38 cellular contexts compared by ENCODE assay signal in genomic region chr7:20754001-20754400, GRCh38. TPM values are rescaled to one million over a fixed set of nuclear protein-coding genes. Genes with fewer than 3 reads are reported as not detected.
"Had no signal": no experiment of that assay in that cellular context is flagged by ENCODE, and none has a peak within 500 bp of the region (broad histone marks: within the 10 kb centered on the region; RNA-seq: fewer than 3 reads in every experiment).

No MANE protein-coding gene starts in this region.

- H3K9me3 ChIP-seq: adrenal gland, ascending aorta, body of pancreas, breast epithelium had no signal

- ATAC-seq: activated naive CD4-positive, alpha-beta T cell treated with anti-CD3 and anti-CD28 coated beads, Interleukin-2, amount 50 U/mL, for 72 hours; activated naive CD8-positive, alpha-beta T cell treated with anti-CD3 and anti-CD28 coated beads, Interleukin-2, amount 50 U/mL, for 24 hours; activated T-cell treated with anti-CD3 and anti-CD28 coated beads, Interleukin-2, amount 50 U/mL, for 4 hours; activated T-cell treated with anti-CD3 and anti-CD28 coated beads, Interleukin-2, amount 50 U/mL, for 72 hours; activated T-helper 17 cell treated with anti-CD3 and anti-CD28 coated beads, Interleukin-2, amount 50 U/mL, for 72 hours; body of pancreas had no signal

- DNase-seq: activated effector memory CD4-positive, alpha-beta T cell treated with anti-CD3 and anti-CD28 coated beads, Interleukin-2, amount 50 U/mL, for 16 hours; activated effector memory CD4-positive, alpha-beta T cell treated with Interleukin-2 at 50 U/mL for 16 hours; activated gamma-delta T cell; activated gamma-delta T cell treated with Interleukin-2 at 50 U/mL for 16 hours; activated naive CD4-positive, alpha-beta T cell; activated naive CD4-positive, alpha-beta T cell treated with anti-CD3 and anti-CD28 coated beads for 36 hours; activated naive CD4-positive, alpha-beta T cell treated with anti-CD3 and anti-CD28 coated beads, Interleukin-2, amount 10 ng/mL, durations not matched to agents 7 days and 5 days; activated naive CD4-positive, alpha-beta T cell treated with anti-CD3 and anti-CD28 coated beads, Interleukin-2, amount 50 U/mL, for 16 hours; activated naive CD4-positive, alpha-beta T cell treated with Interleukin-2 at 50 U/mL for 16 hours; activated naive CD8-positive, alpha-beta T cell treated with anti-CD3 and anti-CD28 coated beads for 36 hours; activated naive CD8-positive, alpha-beta T cell treated with anti-CD3 and anti-CD28 coated beads, Interleukin-2, amount 10 ng/mL, durations not matched to agents 7 days and 5 days; activated naive CD8-positive, alpha-beta T cell treated with anti-CD3 and anti-CD28 coated beads, Interleukin-2, amount 50 U/mL, for 24 hours; activated T-cell treated with anti-CD3 and anti-CD28 coated beads, Interleukin-2, amount 50 U/mL, for 24 hours; activated T-cell treated with anti-CD3 and anti-CD28 coated beads, Interleukin-2, amount 50 U/mL, for 4 hours; activated T-cell treated with anti-CD3 and anti-CD28 coated beads, Interleukin-2, amount 50 U/mL, for 48 hours; activated T-cell treated with anti-CD3 and anti-CD28 coated beads, Interleukin-2, amount 50 U/mL, for 72 hours; adrenal gland; amniotic stem cell; amygdala; anterior cingulate cortex; aorta; body of pancreas; brain microvascular endothelial cell; caudate nucleus; central memory CD4-positive, alpha-beta T cell; cerebellar nuclear complex had no signal

- H3K27ac ChIP-seq: adrenal gland, ascending aorta, body of pancreas, brain microvascular endothelial cell, breast epithelium, cardiac muscle cell had no signal

- H3K4me1 ChIP-seq: adrenal gland, ascending aorta, body of pancreas, breast epithelium had no signal

- H3K27me3 ChIP-seq: adrenal gland, ascending aorta, body of pancreas, brain microvascular endothelial cell, breast epithelium, cardiac muscle cell had no signal

- H3K4me3 ChIP-seq: adrenal gland, ascending aorta, body of pancreas, breast epithelium, cardiac muscle cell had no signal

- H3K36me3 ChIP-seq: adrenal gland, ascending aorta, brain microvascular endothelial cell, breast epithelium, cardiac muscle cell had no signal

- FAIRE-seq: astrocyte, bronchial epithelial cell had no signal

RNA-seq across cellular contexts. Expression of gene SP8, which starts 32.7 kb away (rescaled TPM):
- total RNA-seq: activated naive CD4-positive, alpha-beta T cell treated with anti-CD3 and anti-CD28 coated beads, Interleukin-2, amount 50 U/mL, for 72 hours; activated naive CD8-positive, alpha-beta T cell treated with anti-CD3 and anti-CD28 coated beads for 36 hours; activated naive CD8-positive, alpha-beta T cell treated with anti-CD3 and anti-CD28 coated beads, Interleukin-2, amount 10 ng/mL, durations not matched to agents 7 days and 5 days; activated T-cell treated with anti-CD3 and anti-CD28 coated beads, Interleukin-2, amount 50 U/mL, for 4 hours; activated T-cell treated with anti-CD3 and anti-CD28 coated beads, Interleukin-2, amount 50 U/mL, for 72 hours; activated T-helper 1 cell treated with anti-CD3 and anti-CD28 coated beads, Interleukin-12 subunit alpha, Interleukin-12 subunit beta, Interleukin-2, Interleukin-4 antibody, amounts not matched to agents 30 ng/mL and 10 ng/mL and 1 ng/mL, durations not matched to agents 14 hours and 24 hours and 36 hours; activated T-helper 17 cell treated with anti-CD3 and anti-CD28 coated beads, Interleukin-2, amount 50 U/mL, for 72 hours; activated T-helper 2 cell treated with anti-CD3 and anti-CD28 coated beads, Interferon-gamma antibody, Interleukin-2, Interleukin-4, amounts not matched to agents 10 μg/mL and 5 μg/mL and 100 μg/mL, durations not matched to agents 14 hours and 24 hours and 36 hours; adrenal gland; aorta; ascending aorta; body of pancreas; breast epithelium; bronchial epithelial cell; cardiac septum; chondrocyte had no signal
- polyA plus RNA-seq: adipose tissue, adrenal gland, aorta, cardiac muscle cell had no signal
